8 cellular contexts compared by ENCODE assay signal in genomic region chr15:68550498-68551295, GRCh38. TPM values are rescaled to one million over a fixed set of nuclear protein-coding genes. Genes with fewer than 3 reads are reported as not detected.
DNase-seq lines count a peak whose midpoint lies in the region; ATAC-seq and TF ChIP-seq lines count a peak whose summit lies in the region.

No MANE protein-coding gene starts in this region.

- TF ChIP-seq RAD21 in HCT116 (IDR thresholded peaks at IDR 0.05; ENCODE audit: low read depth), result peak; percentile 84

- 42 to 70% methylated on average over 2 to 16 of the region's 20 CpGs for WGBS in transverse colon (ENCODE audit: low coverage in 1 of 2), 2 donors

- no peaks in the 10 kb centered on the region for H3K9me2 ChIP-seq in HCT116 (ENCODE audit: insufficient read depth)

- DNase-seq in C1 segment of cervical spinal cord (lab: John Stamatoyannopoulos, UW) (peak in 10 of 14 donors; percentile 13 to 57 (median 41)), HCT116 (ENCODE audit: low read depth, low spot score) (peak; percentile 48), foreskin fibroblast (peak; percentile 16 to 75), osteoblast (ENCODE audit: insufficient read length, low spot score, missing footprints) (no peak), transverse colon (peak; percentile 78)
- DNase-seq in activated T-cell treated with anti-CD3 and anti-CD28 coated beads, Interleukin-2, amount 50 U/mL, for 48 hours, result peak; percentile 84 to 85

- H3K27me3 ChIP-seq in HCT116 (ENCODE audit: insufficient read depth, low read length) (peaks cover 11% of the 10 kb centered on the region), OCI-LY3 (ENCODE audit: low read depth, low read length) (peaks cover 71% of the 10 kb centered on the region), osteoblast (ENCODE audit: insufficient read depth, low read length) (no peaks in the 10 kb centered on the region), transverse colon (peaks cover 11% of the 10 kb centered on the region)

- in situ Hi-C loops in transverse colon (cut with MboI; ENCODE audit: low pct_ligation_motif_present in 1 of 4, low pct_unique_long_range_greater_than_20kb in 1 of 4, low sequenced_read_pairs in 3 of 4), result loop anchor here (5.0 to 10.0 kb wide), 4 partner anchors 122 to 327 kb away; no protein-coding TSS in a partner anchor

- RAD21 ChIA-PET in HCT116 (lab: Charles Lee; ENCODE audit: low non-redundant PET in 1 of 2, low total read pairs in 2 of 2, uncharacterized antibody in 2 of 2, unreplicated experiment in 2 of 2), result interaction anchor here (0.9 to 1.4 kb wide), 5 partner anchors 123 to 375 kb away, joined by 3 to 6 read pairs (median 3); no protein-coding TSS in a partner anchor

- no TSS peak for BruUV-seq in HCT116 (replicated peaks; lab: Mats Ljungman, UMichigan)

- peak; percentile 81 for ATAC-seq in HCT116
- no peak for ATAC-seq in GM18867 (IDR thresholded peaks at IDR 0.05; ENCODE audit: unreplicated experiment)

- POLR2A ChIA-PET in HCT116 (lab: Charles Lee), result no interaction called here

- H3K27ac ChIP-seq in HCT116 (ENCODE audit: low read depth, low read length), result no peak overlapping the region
- no peak overlapping the region for H3K27ac ChIP-seq in OCI-LY3 (ENCODE audit: low read length)
- no peak overlapping the region for H3K27ac ChIP-seq in osteoblast (ENCODE audit: low read depth, low read length)
- no peak overlapping the region for H3K27ac ChIP-seq in transverse colon

- H3K36me3 ChIP-seq in HCT116 (ENCODE audit: control insufficient read depth in 1 of 2, insufficient read depth in 2 of 2, low read length in 2 of 2) (no peaks in the 10 kb centered on the region), OCI-LY3 (replicated peaks; ENCODE audit: low read depth, low read length) (no peaks in the 10 kb centered on the region), osteoblast (ENCODE audit: insufficient read depth, low read length) (no peaks in the 10 kb centered on the region), transverse colon (no peaks in the 10 kb centered on the region)

- no peaks in the 10 kb centered on the region for H3K9me3 ChIP-seq in HCT116 (ENCODE audit: control insufficient read depth in 1 of 2, insufficient read depth in 1 of 2, low read depth in 1 of 2, low read length in 2 of 2)
- H3K9me3 ChIP-seq in OCI-LY3 (ENCODE audit: insufficient read depth, low read length), result no peaks in the 10 kb centered on the region
- no peaks in the 10 kb centered on the region for H3K9me3 ChIP-seq in osteoblast (ENCODE audit: low read depth, low read length)
- no peaks in the 10 kb centered on the region for H3K9me3 ChIP-seq in transverse colon

- TF ChIP-seq POLR2A in HCT116 (IDR thresholded peaks at IDR 0.05; ENCODE audit: borderline replicate concordance, extremely low read depth, insufficient read depth, insufficient read length) (no peak), transverse colon (IDR thresholded peaks at IDR 0.05) (no peak)

- CTCF ChIA-PET in HCT116 (lab: Charles Lee), result interaction anchor here (0.6 to 3.7 kb wide), 26 partner anchors 9 to 481 kb away, joined by 3 to 55 read pairs (median 4); no protein-coding TSS in a partner anchor

- no peaks in the 10 kb centered on the region for H3K79me2 ChIP-seq in HCT116 (ENCODE audit: insufficient read depth, low read length)
- no peaks in the 10 kb centered on the region for H3K79me2 ChIP-seq in OCI-LY3 (ENCODE audit: low read length)
- no peaks in the 10 kb centered on the region for H3K79me2 ChIP-seq in osteoblast (ENCODE audit: insufficient read depth, low read length)

- intact Hi-C loops in HCT116 (cut with micrococcal nuclease) (loop anchor here (1.0 to 5.0 kb wide), 3 partner anchors 182 to 325 kb away; no protein-coding TSS in a partner anchor), transverse colon (cut with DNase I; ENCODE audit: low total_unique reads) (loop anchor here (10.0 kb wide), 2 partner anchors 236 to 324 kb away; no protein-coding TSS in a partner anchor)

- H3K4me2 ChIP-seq in HCT116 (ENCODE audit: low read length) (no peak overlapping the region; the same call in 1 of the 2 replicates), OCI-LY3 (ENCODE audit: low read length) (no peak overlapping the region), osteoblast (ENCODE audit: insufficient read depth, low read length) (no peak overlapping the region)

- no peak overlapping the region for H2AFZ ChIP-seq in HCT116 (ENCODE audit: low read depth, low read length, poor library complexity, severe bottlenecking)
- no peak overlapping the region for H2AFZ ChIP-seq in OCI-LY3 (ENCODE audit: low read depth, low read length)
- no peak overlapping the region for H2AFZ ChIP-seq in osteoblast (ENCODE audit: low read length)

- H3K9ac ChIP-seq in HCT116 (ENCODE audit: low read length) (no peak overlapping the region), OCI-LY3 (ENCODE audit: low read length) (no peak overlapping the region)

- TF ChIP-seq CTCF in HCT116 (IDR thresholded peaks at IDR 0.05 in 2 of 3, conservative IDR thresholded peaks at IDR 0.05 in 1 of 3; ENCODE audit: borderline replicate concordance in 1 of 3, insufficient read depth in 1 of 3, low read depth in 2 of 3, low read length in 2 of 3) (peak; percentile 83 to 90 (median 89)), OCI-LY3 (IDR thresholded peaks at IDR 0.05; ENCODE audit: low read depth, low read length) (peak; percentile 92), foreskin fibroblast (IDR thresholded peaks at IDR 0.05; ENCODE audit: low read depth, low read length) (peak; percentile 92), osteoblast (IDR thresholded peaks at IDR 0.05; ENCODE audit: extremely low read depth, low read depth, low read length) (peak; percentile 92), transverse colon (IDR thresholded peaks at IDR 0.05) (peak; percentile 79 to 94 (median 90))

- no peak for TF ChIP-seq EP300 in transverse colon (IDR thresholded peaks at IDR 0.05; ENCODE audit: low read depth)

- no peak overlapping the region for H3K4me3 ChIP-seq in HCT116 (replicated peaks in 1 of 2; ENCODE audit: low read depth in 1 of 2, low read length in 2 of 2)
- H3K4me3 ChIP-seq in OCI-LY3 (ENCODE audit: low read length), result no peak overlapping the region
- H3K4me3 ChIP-seq in foreskin fibroblast (ENCODE audit: low read depth in 1 of 2, low read length in 2 of 2), result no peak overlapping the region
- H3K4me3 ChIP-seq in osteoblast (ENCODE audit: insufficient read depth, low read length), result no peak overlapping the region
- H3K4me3 ChIP-seq in transverse colon, result no peak overlapping the region

- H4K20me1 ChIP-seq in HCT116 (ENCODE audit: insufficient read depth) (no peaks in the 10 kb centered on the region), OCI-LY3 (ENCODE audit: insufficient read depth, low read length) (no peaks in the 10 kb centered on the region; the same call in 1 of the 2 replicates), osteoblast (ENCODE audit: insufficient read depth, low read length) (no peaks in the 10 kb centered on the region)

- H3K4me1 ChIP-seq in HCT116 (ENCODE audit: control insufficient read depth in 1 of 2, insufficient read depth in 2 of 2, low read length in 2 of 2) (no peaks in the 10 kb centered on the region), OCI-LY3 (ENCODE audit: low read length) (peaks cover 11% of the 10 kb centered on the region), osteoblast (ENCODE audit: insufficient read depth, low read length) (peaks cover 7% of the 10 kb centered on the region), transverse colon (no peaks in the 10 kb centered on the region)

TF ChIP-seq in HCT116, 20 proteins besides CTCF, POLR2A, EP300 and RAD21:
- no peak for TF ChIP-seq EZH2phosphoT487 (IDR thresholded peaks at IDR 0.05; ENCODE audit: borderline replicate concordance)
- no peak for TF ChIP-seq SIN3A (IDR thresholded peaks at IDR 0.05; ENCODE audit: low read depth)
- no peak for TF ChIP-seq ZFX (IDR thresholded peaks at IDR 0.05)
- no peak for TF ChIP-seq REST (IDR thresholded peaks at IDR 0.05; ENCODE audit: low read depth)
- no peak for TF ChIP-seq FOSL1 (IDR thresholded peaks at IDR 0.05; ENCODE audit: low read depth)
- TF ChIP-seq YY1 (IDR thresholded peaks at IDR 0.05; ENCODE audit: extremely low read depth, insufficient replicate concordance, low read depth, low read length), result no peak
- TF ChIP-seq CBX3 (IDR thresholded peaks at IDR 0.05; ENCODE audit: low read depth), result no peak
- TF ChIP-seq JUND (IDR thresholded peaks at IDR 0.05), result no peak

RNA-seq across cellular contexts. Expression of gene CORO2B, which starts 28.1 kb away (rescaled TPM):
- total RNA-seq in HCT116 (2021; ENCODE audit: unreplicated experiment), result 2.8 TPM
- 2.2 and 3.2 TPM in 2 replicates for polyA plus RNA-seq in HCT116 (2012)
- total RNA-seq in osteoblast, result 10.5 and 14.1 TPM in 2 replicates
- total RNA-seq in transverse colon, result 1 to 10 TPM in 3 of 4 donors, under 1 TPM in 1; 0.40 to 2.2 (median 2.0) TPM
